ENCODE assay signal across 22 cellular contexts in genomic region chr18:73597832-73598615, GRCh38.
DNase-seq lines count a peak whose midpoint lies in the region; ATAC-seq and TF ChIP-seq lines count a peak whose summit lies in the region.
"Had no signal": no experiment of that assay in that cellular context is flagged by ENCODE, and none has a peak within 500 bp of the region (broad histone marks: within the 10 kb centered on the region; RNA-seq: fewer than 3 reads in every experiment).

No MANE protein-coding gene starts in this region.

- intact Hi-C loops in Panc1 (cut with micrococcal nuclease; ENCODE audit: unreplicated experiment), result no loop called here
- intact Hi-C loops in heart right ventricle (cut with DNase I), result no loop called here

- no peak overlapping the region for H4K8ac ChIP-seq in mesendoderm (ENCODE audit: low read depth, low read length)

- H3K4me1 ChIP-seq in BE2C (no peaks in the 10 kb centered on the region), Panc1 (ENCODE audit: control insufficient read depth, insufficient read depth, low read length) (no peaks in the 10 kb centered on the region), mesendoderm (ENCODE audit: control insufficient read depth, low read depth, low read length) (no peaks in the 10 kb centered on the region), heart right ventricle (no peaks in the 10 kb centered on the region)
- H3K4me1 ChIP-seq: esophagus squamous epithelium had no signal

- H2BK5ac ChIP-seq in mesendoderm (ENCODE audit: low read length), result no peak overlapping the region

- no peak overlapping the region for H3K4ac ChIP-seq in mesendoderm (ENCODE audit: low read depth, low read length)

- H4K5ac ChIP-seq in mesendoderm (ENCODE audit: low read length), result no peak overlapping the region

- H3K18ac ChIP-seq in mesendoderm (ENCODE audit: low read length), result no peak overlapping the region

- H3K27me3 ChIP-seq in BE2C (no peaks in the 10 kb centered on the region), H7 (ENCODE audit: control insufficient read depth, insufficient read depth, low read length) (no peaks in the 10 kb centered on the region), Panc1 (ENCODE audit: control insufficient read depth, insufficient read depth, low read length) (0 out of 2 replicates have a peak, but pooled peaks cover 2% of the 10 kb centered on the region), mesendoderm (ENCODE audit: insufficient read depth, low read length, poor library complexity) (no peaks in the 10 kb centered on the region), heart right ventricle (no peaks in the 10 kb centered on the region)
- H3K27me3 ChIP-seq: esophagus squamous epithelium, hepatocyte had no signal

- POLR2A ChIA-PET in Panc1 (lab: Charles Lee), result no interaction called here

- no peak overlapping the region for H3K4me3 ChIP-seq in BE2C (ENCODE audit: low read depth, low read length)
- no peak overlapping the region for H3K4me3 ChIP-seq in H7 (ENCODE audit: insufficient read depth, low read depth, low read length)
- H3K4me3 ChIP-seq in Panc1 (ENCODE audit: low read depth in 2 of 2, low read length in 2 of 2), result no peak overlapping the region
- H3K4me3 ChIP-seq in mesendoderm (ENCODE audit: low read length), result no peak overlapping the region
- H3K4me3 ChIP-seq in heart right ventricle, result no peak overlapping the region
- H3K4me3 ChIP-seq: esophagus squamous epithelium, hepatocyte, thoracic aorta had no signal

- WGBS in mesendoderm (ENCODE audit: extremely low coverage, insufficient coverage, low lambda C conversion rate), result no CpG with 5 or more reads among the region's 7 CpGs
- 75 to 81% methylated on average over 7 of the region's 7 CpGs for WGBS in heart right ventricle, 2 donors

- H3K36me3 ChIP-seq in BE2C, result no peaks in the 10 kb centered on the region
- H3K36me3 ChIP-seq in H7 (replicated peaks; ENCODE audit: control insufficient read depth, insufficient read depth, low read length), result no peaks in the 10 kb centered on the region
- no peaks in the 10 kb centered on the region for H3K36me3 ChIP-seq in Panc1 (ENCODE audit: control insufficient read depth, insufficient read depth, low read length)
- no peaks in the 10 kb centered on the region for H3K36me3 ChIP-seq in mesendoderm (ENCODE audit: control insufficient read depth, insufficient read depth, low read length)
- no peaks in the 10 kb centered on the region for H3K36me3 ChIP-seq in heart right ventricle
- H3K36me3 ChIP-seq: esophagus squamous epithelium, thoracic aorta had no signal

- H3K4me2 ChIP-seq in mesendoderm (ENCODE audit: low read length), result no peak overlapping the region
- H3K4me2 ChIP-seq: hepatocyte had no signal

- DNase-seq in BE2C, result peak; percentile 3
- DNase-seq in H7, result peak; percentile 6
- DNase-seq in Panc1 (ENCODE audit: low read depth, low spot score), result no peak
- DNase-seq in mesendoderm, result peak; percentile 3
- no peak for DNase-seq in activated naive CD4-positive, alpha-beta T cell (lab: John Stamatoyannopoulos, UW)
- DNase-seq in heart right ventricle, result no peak
- DNase-seq in NCI-H1930 (lab: John Stamatoyannopoulos, UW), result no peak
- DNase-seq: activated CD4-positive, alpha-beta T cell treated with anti-CD3 and anti-CD28 coated beads, Interleukin-2, amount 10 ng/mL, durations not matched to agents 24 days and 14 days; activated T-cell treated with anti-CD3 and anti-CD28 coated beads, Interleukin-2, amount 50 U/mL, for 48 hours; esophagus squamous epithelium; GDM1; NCI-H1092 treated with DMSO at 0.1 percent for 48 hours; NCI-H2029 treated with DMSO at 0.1 percent for 48 hours; NCI-H226; NCI-H82; nucleus accumbens; Right ventricle myocardium superior; stimulated activated naive CD4-positive, alpha-beta T cell treated with Interleukin-2 at 50 U/mL for 16 hours; T-helper 9 cell had no signal

- no peak overlapping the region for H2AK5ac ChIP-seq in mesendoderm (ENCODE audit: low read length)

- CTCF ChIA-PET in Panc1 (lab: Charles Lee), result no interaction called here

- H3K9me3 ChIP-seq in BE2C, result no peaks in the 10 kb centered on the region
- no peaks in the 10 kb centered on the region for H3K9me3 ChIP-seq in Panc1 (ENCODE audit: control insufficient read depth, insufficient read depth, low read depth, low read length)
- no peaks in the 10 kb centered on the region for H3K9me3 ChIP-seq in heart right ventricle
- H3K9me3 ChIP-seq: esophagus squamous epithelium, thoracic aorta had no signal

- BruUV-seq in Panc1 (replicated peaks; lab: Mats Ljungman, UMichigan), result no TSS peak

- ATAC-seq in Panc1 (0 out of 2 replicates have a peak, but pooled peaks have one; percentile 42), heart right ventricle (no peak)

- no peaks in the 10 kb centered on the region for H3K79me1 ChIP-seq in mesendoderm (ENCODE audit: low read length)

- in situ Hi-C loops in Panc1 (cut with HindIII; ENCODE audit: low pct_unique_long_range_greater_than_20kb, low sequenced_read_pairs), result no loop called here

- no peak overlapping the region for H3K9ac ChIP-seq in mesendoderm (ENCODE audit: low read length)

- H2BK120ac ChIP-seq in mesendoderm (ENCODE audit: low read depth, low read length), result no peak overlapping the region

- TF ChIP-seq CTCF in BE2C (IDR thresholded peaks at IDR 0.05; ENCODE audit: low read depth, low read length) (no peak), Panc1 (IDR thresholded peaks at IDR 0.05) (no peak), heart right ventricle (IDR thresholded peaks at IDR 0.05) (no peak)

- no peak overlapping the region for H3K56ac ChIP-seq in mesendoderm (ENCODE audit: low read length)

- no peak overlapping the region for H2BK15ac ChIP-seq in mesendoderm (replicated peaks; ENCODE audit: low read depth)

- no peaks in the 10 kb centered on the region for H3K79me2 ChIP-seq in mesendoderm (ENCODE audit: control insufficient read depth, insufficient read depth, low read length)
- H3K79me2 ChIP-seq: hepatocyte had no signal

- H3K27ac ChIP-seq in Panc1 (ENCODE audit: low read length), result no peak overlapping the region
- no peak overlapping the region for H3K27ac ChIP-seq in mesendoderm (ENCODE audit: low read depth, low read length)
- H3K27ac ChIP-seq in heart right ventricle, result no peak overlapping the region
- H3K27ac ChIP-seq: esophagus squamous epithelium, hepatocyte, thoracic aorta, VCaP had no signal

- H3K23ac ChIP-seq in mesendoderm (ENCODE audit: low read length), result no peak overlapping the region

Comparison
In these comparisons a context has a peak if more than half of its experiments do, and no peak if none do; other contexts are left out.
1. DNase-seq: peak in BE2C (single experiment), H7 (single experiment) and mesendoderm (single experiment); none in Panc1 (single experiment), activated naive CD4-positive, alpha-beta T cell (0 of 4), heart right ventricle (0 of 2) and NCI-H1930 (0 of 2).